27 cellular contexts compared by ENCODE assay signal in the genomic region with DNA sequence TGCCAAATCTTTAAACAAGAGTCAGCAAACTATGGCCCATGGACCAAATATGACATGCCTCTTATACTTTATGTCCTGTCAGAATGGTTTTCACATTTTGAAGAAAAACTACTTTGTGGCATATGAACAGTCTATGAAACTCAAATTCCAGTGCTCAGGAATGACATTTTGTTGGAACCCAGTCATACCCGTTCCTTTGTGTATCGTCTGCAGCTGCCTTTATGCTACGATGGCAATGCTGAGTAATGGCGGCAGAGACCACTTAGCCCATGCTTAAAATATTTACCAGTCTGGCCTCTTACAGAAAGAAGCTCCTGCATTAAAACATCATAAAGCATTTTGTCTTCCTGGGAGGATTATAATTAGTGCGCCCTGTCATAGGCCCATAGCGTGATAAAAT.
"Had no signal": no experiment of that assay in that cellular context is flagged by ENCODE, and none has a peak within 500 bp of the region (broad histone marks: within the 10 kb centered on the region; RNA-seq: fewer than 3 reads in every experiment).

No MANE protein-coding gene starts in this region.

- H3K4me2 ChIP-seq: neural progenitor cell, smooth muscle cell had no signal

- H3K4me3 ChIP-seq: neural progenitor cell, pancreas, psoas muscle, right lobe of liver, sigmoid colon, skin epidermis, smooth muscle cell, spleen, suprapubic skin, testis, tibial artery, transverse colon, upper lobe of right lung had no signal

- H3K27ac ChIP-seq: neural progenitor cell, pancreas, psoas muscle, right lobe of liver, sigmoid colon, skin epidermis, spleen, suprapubic skin, testis, tibial artery, transverse colon, upper lobe of right lung had no signal

- H3K4me1 ChIP-seq: neural progenitor cell, pancreas, psoas muscle, right lobe of liver, sigmoid colon, spleen, testis, tibial artery, transverse colon, upper lobe of right lung had no signal

- FAIRE-seq: pancreas had no signal

- ATAC-seq: naive thymus-derived CD4-positive, alpha-beta T cell; natural killer cell; pancreas; psoas muscle; right cardiac atrium; right lobe of liver; stimulated activated memory B cell treated with anti-CD40 and anti-IgM and Interleukin-4, amounts not matched to agents 10 μg/mL and 1 μg/mL and 100 μg/mL, for 72 hours; stimulated activated naive CD8-positive, alpha-beta T cell treated with anti-CD3 and anti-CD28 coated beads, Interleukin-15, amount 100 ng/mL, for 72 hours; stimulated activated naive CD8-positive, alpha-beta T cell treated with anti-CD3 and anti-CD28 coated beads, Interleukin-15, Interleukin-2, amounts not matched to agents 100 U/mL and 50 U/mL, for 24 hours; upper lobe of right lung had no signal

- H2AFZ ChIP-seq: neural progenitor cell had no signal

- H3K27me3 ChIP-seq: neural progenitor cell, pancreas, right lobe of liver, suprapubic skin, testis, upper lobe of right lung had no signal

- H3K9me3 ChIP-seq: pancreas, psoas muscle, right lobe of liver, sigmoid colon, spleen, suprapubic skin, testis, tibial artery, transverse colon, upper lobe of right lung had no signal

- DNase-seq: naive thymus-derived CD4-positive, alpha-beta T cell; natural killer cell; occipital lobe; pancreas; psoas muscle; right cardiac atrium; right lobe of liver; sigmoid colon; spleen; stimulated activated CD4-positive, alpha-beta T cell treated with anti-CD3 and anti-CD28 coated beads, Interleukin-12 subunit alpha, Interleukin-12 subunit beta, amount 100 ng/mL, for 4 hours; stimulated activated CD4-positive, alpha-beta T cell treated with anti-CD3 and anti-CD28 coated beads, Interleukin-1b, Interleukin-23, amount 100 ng/mL, for 48 hours; stimulated activated CD4-positive, alpha-beta T cell treated with anti-CD3 and anti-CD28 coated beads, Interleukin-4, amount 100 ng/mL, for 1 hour; stimulated activated CD4-positive, alpha-beta T cell treated with anti-CD3 and anti-CD28 coated beads, Interleukin-4, amount 100 ng/mL, for 4 hours; stimulated activated CD8-positive, alpha-beta memory T cell treated with anti-CD3 and anti-CD28 coated beads, Interleukin-4, amount 100 ng/mL, for 48 hours; stimulated activated naive CD4-positive, alpha-beta T cell; stimulated activated naive CD8-positive, alpha-beta T cell treated with anti-CD3 and anti-CD28 coated beads, Interleukin-15, amount 100 ng/mL, for 72 hours; stimulated activated naive CD8-positive, alpha-beta T cell treated with anti-CD3 and anti-CD28 coated beads, Interleukin-15, Interleukin-2, amounts not matched to agents 100 U/mL and 50 U/mL, for 24 hours; substantia nigra; testis; tibial artery; transverse colon; upper lobe of right lung had no signal

- H3K36me3 ChIP-seq: neural progenitor cell, pancreas, right lobe of liver, sigmoid colon, spleen, suprapubic skin, tibial artery, transverse colon, upper lobe of right lung had no signal
